ENCODE assay signal across 21 cellular contexts in the genomic region with DNA sequence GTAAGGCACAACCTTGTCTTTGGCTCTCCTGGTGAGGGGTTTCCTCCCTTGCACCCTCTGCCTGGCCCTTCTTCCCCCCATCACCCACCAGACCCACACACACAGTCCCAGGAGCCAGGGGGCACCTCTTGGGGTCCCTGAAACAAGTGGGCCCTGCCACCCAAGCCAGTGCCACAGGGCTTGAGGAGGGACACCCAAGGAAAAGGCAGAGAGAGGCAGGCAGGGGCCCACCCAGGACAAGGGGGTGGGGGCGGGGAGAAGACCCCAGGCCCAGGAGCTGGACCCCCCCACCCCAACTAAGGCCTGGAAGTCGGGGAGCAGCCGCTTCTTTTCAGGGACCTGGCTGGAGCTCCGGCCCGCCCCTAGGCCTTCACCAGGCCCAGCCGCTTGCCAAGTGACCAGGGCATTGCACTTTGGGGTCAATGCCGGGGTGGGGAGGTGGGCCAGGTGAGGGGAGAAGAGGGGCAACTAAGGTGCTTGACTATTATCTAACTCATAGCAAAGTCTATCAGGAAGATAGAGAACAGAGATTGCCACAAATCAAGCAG.
"Had no signal": no experiment of that assay in that cellular context is flagged by ENCODE, and none has a peak within 500 bp of the region (broad histone marks: within the 10 kb centered on the region; RNA-seq: fewer than 3 reads in every experiment).

No MANE protein-coding gene starts in this region.

- H3K36me3 ChIP-seq: MG63 had no signal

- H3K27me3 ChIP-seq: MG63 had no signal

- H3K9ac ChIP-seq: SK-N-SH had no signal

- H3K4me2 ChIP-seq: SK-N-SH had no signal

- DNase-seq: IMR-90, Karpas-422, KG1, MG63, NCI-H1092, NCI-H1105 treated with DMSO at 0.1 percent for 48 hours, NCI-H1436, NCI-H187, NCI-H2029, NCI-H2081 treated with DMSO at 0.1 percent for 48 hours, NCI-H2171, NCI-H226, NCI-H446, NCI-H510A, NCI-H524 treated with DMSO at 0.1 percent for 48 hours, NCI-H69, NCI-H774, RPMI8226, SHP77, SK-N-SH had no signal

- ATAC-seq: HepG2 had no signal

- H3K9me3 ChIP-seq: MG63, SK-N-SH had no signal

- H3K4me3 ChIP-seq: MG63 had no signal
